1 cellular context compared by ENCODE assay signal in genomic region chr13:97567510-97568243, GRCh38.
TF ChIP-seq lines count a peak whose summit lies in the region.

No MANE protein-coding gene starts in this region.

TF ChIP-seq in HepG2, 621 proteins besides CTCF, POLR2A, EP300 and RAD21 (continued from another document and continues in another):
- no peak for TF ChIP-seq CSRNP2 (CRISPR knock-in tag; conservative IDR thresholded peaks at IDR 0.05; ENCODE audit: low read depth)
- TF ChIP-seq TEAD3 (CRISPR knock-in tag; optimal IDR thresholded peaks at IDR 0.05; ENCODE audit: borderline replicate concordance): peak; percentile 97
- TF ChIP-seq TIGD3 (CRISPR knock-in tag; IDR thresholded peaks at IDR 0.05; ENCODE audit: borderline replicate concordance): no peak
- 0 out of 2 replicates have a peak, but pooled peaks have one; percentile 5 for TF ChIP-seq MAX (IDR thresholded peaks at IDR 0.05)
- no peak for TF ChIP-seq RFXAP (CRISPR knock-in tag; IDR thresholded peaks at IDR 0.05; ENCODE audit: borderline replicate concordance)
- TF ChIP-seq MXD1 (CRISPR knock-in tag; IDR thresholded peaks at IDR 0.05): no peak
- no peak for TF ChIP-seq ADNP (CRISPR knock-in tag; IDR thresholded peaks at IDR 0.05)
- no peak for TF ChIP-seq ZNF850 (CRISPR knock-in tag; conservative IDR thresholded peaks at IDR 0.05)
- no peak for TF ChIP-seq ZNF570 (CRISPR knock-in tag; IDR thresholded peaks at IDR 0.05; ENCODE audit: borderline replicate concordance)
- TF ChIP-seq TRIM24 (CRISPR knock-in tag; IDR thresholded peaks at IDR 0.05): no peak
- TF ChIP-seq ESRRA (CRISPR knock-in tag; IDR thresholded peaks at IDR 0.05; ENCODE audit: low read depth): peak; percentile 81
- TF ChIP-seq ELF1 (CRISPR knock-in tag; IDR thresholded peaks at IDR 0.05): peak; percentile 86
- no peak for TF ChIP-seq ZBTB46 (CRISPR knock-in tag; IDR thresholded peaks at IDR 0.05; ENCODE audit: borderline replicate concordance)
- no peak for TF ChIP-seq CCAR2 (optimal IDR thresholded peaks at IDR 0.05; ENCODE audit: low read depth, low read length)
- no peak for TF ChIP-seq JDP2 (CRISPR knock-in tag; IDR thresholded peaks at IDR 0.05; ENCODE audit: borderline replicate concordance)
- TF ChIP-seq CEBPB (IDR thresholded peaks at IDR 0.05; ENCODE audit: borderline replicate concordance, low read depth, low read length): peak; percentile 80
- TF ChIP-seq RBM22 (optimal IDR thresholded peaks at IDR 0.05; ENCODE audit: low read length): no peak
- TF ChIP-seq GRHL1 (CRISPR knock-in tag; conservative IDR thresholded peaks at IDR 0.05): no peak
- no peak for TF ChIP-seq MIXL1 (CRISPR knock-in tag; IDR thresholded peaks at IDR 0.05)
- TF ChIP-seq MED1 (CRISPR knock-in tag; IDR thresholded peaks at IDR 0.05): 0 out of 2 replicates have a peak, but pooled peaks have one; percentile 11
- TF ChIP-seq GPBP1L1 (CRISPR knock-in tag; IDR thresholded peaks at IDR 0.05): no peak
- TF ChIP-seq ZFAT (CRISPR knock-in tag; conservative IDR thresholded peaks at IDR 0.05): peak; percentile 67; the same call in 1 of the 2 replicates
- TF ChIP-seq POLR2G (IDR thresholded peaks at IDR 0.05; ENCODE audit: low read depth, low read length): no peak
- TF ChIP-seq MXD4 (CRISPR knock-in tag; IDR thresholded peaks at IDR 0.05): no peak
- peak; percentile 44; the same call in 1 of the 2 replicates for TF ChIP-seq UBTF (CRISPR knock-in tag; IDR thresholded peaks at IDR 0.05)
- 0 out of 2 replicates have a peak, but pooled peaks have one; percentile 38 for TF ChIP-seq POGZ (CRISPR knock-in tag; IDR thresholded peaks at IDR 0.05)
- no peak for TF ChIP-seq ZSCAN21 (CRISPR knock-in tag; IDR thresholded peaks at IDR 0.05; ENCODE audit: borderline replicate concordance)
- TF ChIP-seq ZSCAN5A (CRISPR knock-in tag; IDR thresholded peaks at IDR 0.05; ENCODE audit: borderline replicate concordance): no peak
- no peak for TF ChIP-seq NR2C2 (CRISPR knock-in tag; IDR thresholded peaks at IDR 0.05; ENCODE audit: borderline replicate concordance)
- TF ChIP-seq SRF (IDR thresholded peaks at IDR 0.05; ENCODE audit: low read depth, low read length): peak; percentile 59; the same call in 1 of the 2 replicates
- TF ChIP-seq BCLAF1 (IDR thresholded peaks at IDR 0.05): no peak
- no peak for TF ChIP-seq LRRFIP1 (CRISPR knock-in tag; conservative IDR thresholded peaks at IDR 0.05)
- no peak for TF ChIP-seq REST (IDR thresholded peaks at IDR 0.05; ENCODE audit: borderline replicate concordance in 1 of 2, low read depth in 1 of 2, low read length in 2 of 2)
